ENCODE assay signal across 2 cellular contexts in genomic region chr1:227798078-227798802, GRCh38.
TF ChIP-seq lines count a peak whose summit lies in the region.

No MANE protein-coding gene starts in this region.

TF ChIP-seq in HepG2, 621 proteins besides CTCF, POLR2A, EP300 and RAD21:
- no peak for TF ChIP-seq JUN (CRISPR knock-in tag; IDR thresholded peaks at IDR 0.05)
- TF ChIP-seq CREB1 (IDR thresholded peaks at IDR 0.05), result peak; percentile 24; the same call in 1 of the 2 replicates
- TF ChIP-seq CREB1 (CRISPR knock-in tag; IDR thresholded peaks at IDR 0.05), result no peak

TF ChIP-seq in K562, 482 proteins besides CTCF, POLR2A, EP300 and RAD21:
- TF ChIP-seq L3MBTL2 (IDR thresholded peaks at IDR 0.05), result peak; percentile 46; the same call in 1 of the 2 replicates
- no peak for TF ChIP-seq ZNF41 (CRISPR knock-in tag; conservative IDR thresholded peaks at IDR 0.05)
- peak; percentile 56; the same call in 1 of the 2 replicates for TF ChIP-seq MAX (CRISPR knock-in tag; IDR thresholded peaks at IDR 0.05)
- no peak for TF ChIP-seq ZNF445 (CRISPR knock-in tag; IDR thresholded peaks at IDR 0.05; ENCODE audit: low read depth)
